8 cellular contexts compared by ENCODE assay signal in the genomic region with DNA sequence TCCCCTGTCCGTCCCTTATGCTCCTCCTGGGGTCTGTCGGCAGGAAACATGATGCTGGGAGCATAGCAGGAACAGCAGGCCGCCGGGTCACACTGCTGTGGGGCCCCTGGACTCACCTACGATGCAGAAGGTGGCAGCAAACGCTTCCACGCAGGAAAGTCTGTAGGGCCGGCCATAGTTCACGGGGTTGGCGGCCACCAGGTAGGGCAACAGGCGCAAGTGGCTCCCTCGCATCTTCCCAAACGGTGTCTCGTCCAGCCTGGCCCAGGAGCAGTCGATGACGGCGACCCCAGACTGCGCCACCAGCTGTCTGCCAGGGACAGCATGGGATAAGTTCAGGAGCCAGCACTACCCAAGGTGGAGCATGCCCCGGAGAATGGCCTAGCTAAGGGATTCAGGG. TPM values are rescaled to one million over a fixed set of nuclear protein-coding genes. Genes with fewer than 3 reads are reported as not detected.
DNase-seq lines count a peak whose midpoint lies in the region; TF ChIP-seq lines count a peak whose summit lies in the region.

No MANE protein-coding gene starts in this region.

- peaks cover 4% of the 10 kb centered on the region for H3K36me3 Mint-ChIP-seq in neural crest cell (ENCODE audit: low read depth)

- peaks cover 6% of the 10 kb centered on the region for H3K27me3 Mint-ChIP-seq in neural crest cell (ENCODE audit: low read depth)

- peaks cover 20 to 39% (median 27%) of the 10 kb centered on the region in 11 experiments for H3K36me3 ChIP-seq in BLaER1 treated with 17β-estradiol and CSF1 and Interleukin-3, amounts not matched to agents 10 nM and 100 nM
- no peaks in the 10 kb centered on the region for H3K36me3 ChIP-seq in MM.1S (replicated peaks; ENCODE audit: insufficient read depth, low read length)
- peaks cover 26% of the 10 kb centered on the region for H3K36me3 ChIP-seq in effector memory CD4-positive, alpha-beta T cell (ENCODE audit: control insufficient read depth, insufficient read depth, low read length)

- H3K9me3 ChIP-seq in BLaER1 treated with 17β-estradiol and CSF1 and Interleukin-3, amounts not matched to agents 10 nM and 100 nM (replicated peaks in 1 of 11) = no peaks in the 10 kb centered on the region
- H3K9me3 ChIP-seq in MM.1S (replicated peaks; ENCODE audit: insufficient read depth, low read length) = no peaks in the 10 kb centered on the region
- H3K9me3 ChIP-seq in effector memory CD4-positive, alpha-beta T cell (ENCODE audit: control insufficient read depth, low read length) = no peaks in the 10 kb centered on the region

- DNase-seq in MM.1S = no peak
- no peak for DNase-seq in effector memory CD4-positive, alpha-beta T cell
- no peak for DNase-seq in neural crest cell (ENCODE audit: low read depth, low spot score)
- no peak for DNase-seq in cerebellar nuclear complex (lab: John Stamatoyannopoulos, UW)
- DNase-seq in pons (ENCODE audit: low spot score) = no peak
- DNase-seq in posterior vena cava (ENCODE audit: low spot score) = no peak
- DNase-seq in AG20443 (ENCODE audit: low spot score) = no peak

- H3K4me1 ChIP-seq in BLaER1 treated with 17β-estradiol and CSF1 and Interleukin-3, amounts not matched to agents 10 nM and 100 nM = peaks cover 26 to 46% (median 32%) of the 10 kb centered on the region in 10 experiments
- H3K4me1 ChIP-seq in MM.1S (ENCODE audit: low read length) = peaks cover 4% of the 10 kb centered on the region; the same call in 1 of the 2 replicates
- H3K4me1 ChIP-seq in effector memory CD4-positive, alpha-beta T cell (ENCODE audit: control insufficient read depth, insufficient read depth, low read length, poor library complexity, severe bottlenecking) = peaks cover 17% of the 10 kb centered on the region

- peaks cover 5 to 80% (median 34%) of the 10 kb centered on the region in 11 experiments; a peak in 21 of 22 replicates for H4K20me1 ChIP-seq in BLaER1 treated with 17β-estradiol and CSF1 and Interleukin-3, amounts not matched to agents 10 nM and 100 nM
- H4K20me1 ChIP-seq in MM.1S (ENCODE audit: insufficient read depth, low read length) = no peaks in the 10 kb centered on the region; the same call in 1 of the 2 replicates

- no peaks in the 10 kb centered on the region for H3K9me2 ChIP-seq in MM.1S (replicated peaks; ENCODE audit: insufficient read depth, low read length)

- TF ChIP-seq CTCF in MM.1S (IDR thresholded peaks at IDR 0.05; ENCODE audit: low read length) (no peak), neural crest cell (conservative IDR thresholded peaks at IDR 0.05) (no peak)

- peaks cover 56% of the 10 kb centered on the region for H3K79me2 ChIP-seq in MM.1S (ENCODE audit: low read length)

- peaks cover 14% of the 10 kb centered on the region for H3K4me1 Mint-ChIP-seq in neural crest cell

- H3K9me3 Mint-ChIP-seq in neural crest cell = no peaks in the 10 kb centered on the region

- H3K27ac Mint-ChIP-seq in neural crest cell (ENCODE audit: unreplicated experiment) = no peak overlapping the region

- peak overlapping the region; percentile 89 to 99 (median 97) for H3K4me2 ChIP-seq in BLaER1 treated with 17β-estradiol and CSF1 and Interleukin-3, amounts not matched to agents 10 nM and 100 nM
- H3K4me2 ChIP-seq in MM.1S (ENCODE audit: low read depth, low read length) = peak overlapping the region; percentile 99

- peak overlapping the region; percentile 73 to 96 (median 88) for H3K9ac ChIP-seq in BLaER1 treated with 17β-estradiol and CSF1 and Interleukin-3, amounts not matched to agents 10 nM and 100 nM
- H3K9ac ChIP-seq in MM.1S (ENCODE audit: low read length) = peak overlapping the region; percentile 79; the same call in 1 of the 2 replicates

- H3K27ac ChIP-seq in BLaER1 treated with 17β-estradiol and CSF1 and Interleukin-3, amounts not matched to agents 10 nM and 100 nM = peak overlapping the region in 5 of 11 experiments; percentile 72 to 85 (median 81); a peak in 7 of 22 replicates
- no peak overlapping the region for H3K27ac ChIP-seq in MM.1S (ENCODE audit: low read length)
- peak overlapping the region; percentile 70 for H3K27ac ChIP-seq in effector memory CD4-positive, alpha-beta T cell (ENCODE audit: insufficient read depth, low read length, poor library complexity, severe bottlenecking)

- H3K4me3 Mint-ChIP-seq in neural crest cell = peak overlapping the region; percentile 81

- peak overlapping the region; percentile 77 to 99 (median 92) for H3K4me3 ChIP-seq in BLaER1 treated with 17β-estradiol and CSF1 and Interleukin-3, amounts not matched to agents 10 nM and 100 nM
- peak overlapping the region; percentile 93 for H3K4me3 ChIP-seq in MM.1S (ENCODE audit: low read length)
- no peak overlapping the region for H3K4me3 ChIP-seq in effector memory CD4-positive, alpha-beta T cell (ENCODE audit: insufficient read depth, low read depth, low read length, poor library complexity, severe bottlenecking)

- H3K27me3 ChIP-seq in BLaER1 treated with 17β-estradiol and CSF1 and Interleukin-3, amounts not matched to agents 10 nM and 100 nM = no peaks in the 10 kb centered on the region
- no peaks in the 10 kb centered on the region for H3K27me3 ChIP-seq in MM.1S (replicated peaks; ENCODE audit: insufficient read depth, low read length)
- H3K27me3 ChIP-seq in effector memory CD4-positive, alpha-beta T cell (replicated peaks; ENCODE audit: control insufficient read depth, insufficient read depth, low read length, poor library complexity, severe bottlenecking) = no peaks in the 10 kb centered on the region

- intact Hi-C loops in posterior vena cava (cut with DNase I) = no loop called here

- H3F3A ChIP-seq in MM.1S (ENCODE audit: insufficient read depth, low read length) = no peaks in the 10 kb centered on the region

- H2AFZ ChIP-seq in MM.1S (ENCODE audit: low read length) = no peak overlapping the region

RNA-seq across cellular contexts. Expression of a gene that starts 1.0 kb away (rescaled TPM):
- total RNA-seq in neural crest cell = 65.6 and 66.2 TPM in 2 replicates
- total RNA-seq in posterior vena cava = 10 to 100 TPM; 40.4 to 40.7 TPM

RNA-seq across cellular contexts. Expression of a gene that starts 1.0 kb away (rescaled TPM):
- total RNA-seq in neural crest cell (32.8 and 38.3 TPM in 2 replicates), posterior vena cava (10 to 100 TPM; 48.4 to 55.6 TPM)

RNA-seq across cellular contexts. Expression of a gene that starts 17.2 kb away (rescaled TPM):
- total RNA-seq in neural crest cell = 3.4 and 4.0 TPM in 2 replicates
- total RNA-seq in posterior vena cava = under 1 TPM; 0.24 to 0.56 TPM

RNA-seq across cellular contexts. Expression of a gene that starts 41.3 kb away (rescaled TPM):
- total RNA-seq in neural crest cell = 301 and 311 TPM in 2 replicates
- total RNA-seq in posterior vena cava = 10 to 100 TPM; 68.0 to 68.4 TPM
